In the genomic region with DNA sequence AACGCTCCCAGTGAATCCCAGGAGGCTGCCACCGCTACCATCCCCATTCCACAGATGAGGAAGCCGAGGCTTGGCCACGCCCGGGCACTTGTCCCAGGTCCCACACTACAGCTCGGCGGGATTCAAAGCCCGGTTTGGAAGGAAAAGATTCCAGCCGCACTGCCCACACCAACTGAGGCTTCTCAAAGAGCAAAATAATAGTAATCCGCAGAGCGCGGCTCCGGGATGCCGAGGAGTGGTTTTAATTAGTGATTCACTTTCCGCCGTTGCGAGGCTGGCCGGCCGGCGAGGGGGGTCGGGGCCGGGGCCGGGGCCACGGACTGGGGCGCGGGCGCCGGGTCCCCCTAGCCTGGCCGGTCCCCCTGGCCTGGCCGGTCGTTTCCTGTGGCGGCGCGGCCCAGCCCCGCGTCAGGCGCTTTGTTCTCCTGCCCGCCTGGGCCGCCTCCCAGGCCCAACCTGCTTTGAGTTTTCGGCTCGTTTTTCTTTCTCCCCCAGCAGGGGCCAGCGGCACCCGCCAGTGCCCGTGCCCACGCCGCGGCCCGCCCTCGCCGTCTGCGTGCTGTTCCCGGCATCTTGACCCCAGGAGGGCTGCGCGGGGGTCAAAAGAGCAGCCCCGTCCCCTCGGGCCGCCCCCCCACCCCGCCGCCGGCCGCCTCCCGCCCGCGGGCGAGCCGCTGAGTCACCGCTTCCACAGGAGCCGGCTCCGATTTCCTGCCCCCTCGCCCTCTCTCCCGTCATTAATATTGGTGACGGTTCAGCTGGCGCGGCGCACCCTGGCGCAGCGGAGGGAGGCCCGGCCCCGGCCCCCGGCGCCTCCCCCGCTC, we compare ENCODE assay signal across 8 cellular contexts. TPM values are rescaled to one million over a fixed set of nuclear protein-coding genes. Genes with fewer than 3 reads are reported as not detected.
DNase-seq lines count a peak whose midpoint lies in the region; ATAC-seq and TF ChIP-seq lines count a peak whose summit lies in the region.

No MANE protein-coding gene starts in this region.

- H3K4me1 ChIP-seq in SJSA1 (replicated peaks) (peaks cover 11% of the 10 kb centered on the region), muscle layer of duodenum (ENCODE audit: control insufficient read depth in 1 of 2, insufficient read depth in 2 of 2, low read length in 2 of 2) (peaks cover 0 to 4% of the 10 kb centered on the region in 2 donors), upper lobe of right lung (no peaks in the 10 kb centered on the region)

- peak overlapping the region; percentile 30 for H3K27ac Mint-ChIP-seq in endothelial cell (ENCODE audit: unreplicated experiment)

- H3K4me1 Mint-ChIP-seq in endothelial cell (ENCODE audit: unreplicated experiment) = peaks cover 12% of the 10 kb centered on the region

- TF ChIP-seq CTCF in endothelial cell (IDR thresholded peaks at IDR 0.05; ENCODE audit: unreplicated experiment) (no peak), upper lobe of right lung (IDR thresholded peaks at IDR 0.05) (no peak)

- H3K27me3 ChIP-seq in SJSA1 (replicated peaks) (no peaks in the 10 kb centered on the region), muscle layer of duodenum (ENCODE audit: low read depth, low read length) (peaks cover 8% of the 10 kb centered on the region), upper lobe of right lung (no peaks in the 10 kb centered on the region)

- peak overlapping the region; percentile 46 for H3K4me3 ChIP-seq in SJSA1
- peak overlapping the region; percentile 16 to 47 for H3K4me3 ChIP-seq in muscle layer of duodenum (ENCODE audit: low read depth in 1 of 2, low read length in 2 of 2)
- H3K4me3 ChIP-seq in upper lobe of right lung = peak overlapping the region; percentile 40

- peak; percentile 86 for DNase-seq in ELR (ENCODE audit: low read depth)
- peak; percentile 61 to 87 for DNase-seq in SJSA1 (ENCODE audit: low read depth in 1 of 2, low spot score in 2 of 2)
- DNase-seq in endothelial cell (ENCODE audit: low spot score) = peak; percentile 56
- no peak for DNase-seq in upper lobe of right lung
- no peak for DNase-seq in DMS79 treated with DMSO at 0.1 percent for 48 hours (lab: John Stamatoyannopoulos, UW)
- DNase-seq in NCI-H524 treated with DMSO at 0.1 percent for 48 hours (lab: John Stamatoyannopoulos, UW) = no peak
- no peak for DNase-seq in NCI-H1092 (lab: John Stamatoyannopoulos, UW)

- H3K36me3 ChIP-seq in SJSA1 = no peaks in the 10 kb centered on the region
- no peaks in the 10 kb centered on the region for H3K36me3 ChIP-seq in muscle layer of duodenum (ENCODE audit: control insufficient read depth in 1 of 2, insufficient read depth in 2 of 2, low read length in 2 of 2)
- H3K36me3 ChIP-seq in upper lobe of right lung = no peaks in the 10 kb centered on the region

- H3K4me3 Mint-ChIP-seq in endothelial cell (ENCODE audit: unreplicated experiment) = no peak overlapping the region

- H3K9me3 Mint-ChIP-seq in endothelial cell (ENCODE audit: unreplicated experiment) = no peaks in the 10 kb centered on the region

- H3K27me3 Mint-ChIP-seq in endothelial cell (ENCODE audit: unreplicated experiment) = peaks cover 17% of the 10 kb centered on the region

- intact Hi-C loops in upper lobe of right lung (cut with DNase I) = no loop called here

- peaks cover 8% of the 10 kb centered on the region for H3K36me3 Mint-ChIP-seq in endothelial cell (ENCODE audit: low read depth, unreplicated experiment)

- no peaks in the 10 kb centered on the region for H3K9me3 ChIP-seq in SJSA1 (replicated peaks)
- no peaks in the 10 kb centered on the region for H3K9me3 ChIP-seq in muscle layer of duodenum (ENCODE audit: control insufficient read depth in 1 of 2, low read length in 2 of 2)
- no peaks in the 10 kb centered on the region for H3K9me3 ChIP-seq in upper lobe of right lung

- H3K27ac ChIP-seq in SJSA1 = peak overlapping the region; percentile 91
- H3K27ac ChIP-seq in muscle layer of duodenum (ENCODE audit: low read length) = peak overlapping the region; percentile 56
- peak overlapping the region; percentile 83 for H3K27ac ChIP-seq in upper lobe of right lung

- ATAC-seq in upper lobe of right lung = peak; percentile 51

RNA-seq across cellular contexts. Expression of a gene that starts 31.2 kb away (rescaled TPM):
- total RNA-seq in SJSA1 (2014; rRNA removed; shearing (Covaris generic)) = 0.21 TPM in 1 of 2 replicates, not detected in the other
- total RNA-seq in endothelial cell (ENCODE audit: unreplicated experiment) (0.13 TPM), upper lobe of right lung (4.2 TPM)

Comparison
In these comparisons a context has a peak if more than half of its experiments do, and no peak if none do; other contexts are left out.
1. DNase-seq: peak in ELR (single experiment), SJSA1 (2 of 2) and endothelial cell (single experiment); none in upper lobe of right lung (single experiment), DMS79 treated with DMSO at 0.1 percent for 48 hours (single experiment), NCI-H524 treated with DMSO at 0.1 percent for 48 hours (single experiment) and NCI-H1092 (single experiment).
2. Peak in every context shown above with its lines, with median percentiles within 50 percentile points of each other: H3K27ac ChIP-seq and H3K4me3 ChIP-seq.